ENCODE assay signal across 29 cellular contexts in the genomic region with DNA sequence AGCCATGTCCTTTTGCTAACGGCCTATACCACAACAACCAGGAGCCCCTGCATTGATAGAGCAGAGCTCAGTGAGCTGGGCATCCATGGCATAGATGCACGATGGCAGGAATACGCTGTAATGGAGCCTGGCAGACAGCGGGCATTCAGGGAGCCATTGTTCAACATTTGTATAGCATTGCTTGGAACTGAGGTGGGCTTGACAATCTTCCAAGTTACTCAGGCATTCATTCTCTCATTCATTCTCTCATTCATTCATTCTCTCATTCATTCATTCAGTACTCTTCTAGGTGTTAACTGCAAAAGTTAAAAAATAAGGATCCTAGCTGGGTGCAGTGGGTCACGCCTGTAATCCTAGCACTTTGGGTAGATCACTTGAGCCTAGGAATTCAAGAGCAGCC.
"Had no signal": no experiment of that assay in that cellular context is flagged by ENCODE, and none has a peak within 500 bp of the region (broad histone marks: within the 10 kb centered on the region; RNA-seq: fewer than 3 reads in every experiment).

No MANE protein-coding gene starts in this region.

- H3K9me3 ChIP-seq: esophagus squamous epithelium, prostate gland, sigmoid colon, stomach, testis, tibial nerve, upper lobe of left lung had no signal

- H3K27ac ChIP-seq: neural progenitor cell, prostate gland, stomach had no signal

- H3K9ac ChIP-seq: neural progenitor cell had no signal

- H3K27me3 ChIP-seq: esophagus squamous epithelium, neural progenitor cell, sigmoid colon, stomach, testis, tibial nerve, upper lobe of left lung had no signal

- ATAC-seq: effector memory CD8-positive, alpha-beta T cell; naive thymus-derived CD4-positive, alpha-beta T cell; right cardiac atrium; stimulated activated effector memory CD8-positive, alpha-beta T cell treated with anti-CD3 and anti-CD28 coated beads, Interleukin-12 subunit alpha, Interleukin-12 subunit beta, amount 100 ng/mL, for 72 hours had no signal

- DNase-seq: cortex of kidney; effector memory CD8-positive, alpha-beta T cell; erythroblast; esophagus squamous epithelium; foreskin melanocyte; glutamatergic neuron; hypothalamus; immature natural killer cell; islet precursor cell; kidney glomerular epithelial cell; mesendoderm; midbrain; naive thymus-derived CD4-positive, alpha-beta T cell; nucleus accumbens; sigmoid colon; stimulated activated CD4-positive, alpha-beta T cell treated with anti-CD3 and anti-CD28 coated beads, Interleukin-2, amount 100 ng/mL, for 24 hours; stimulated activated CD4-positive, alpha-beta T cell treated with anti-CD3 and anti-CD28 coated beads, Interleukin-4, amount 100 ng/mL, for 24 hours; stimulated activated naive CD4-positive, alpha-beta T cell treated with Interleukin-2 at 50 U/mL for 16 hours; stomach; substantia nigra; testis had no signal

- H3K4me1 ChIP-seq: neural progenitor cell, prostate gland, sigmoid colon had no signal

- H3K4me3 ChIP-seq: esophagus squamous epithelium, neural progenitor cell, prostate gland, sigmoid colon, stomach, testis, tibial nerve, upper lobe of left lung had no signal

- FAIRE-seq: endometrium, urothelium cell line had no signal

- H2AFZ ChIP-seq: neural progenitor cell had no signal

- H3K36me3 ChIP-seq: esophagus squamous epithelium, neural progenitor cell, prostate gland, tibial nerve, upper lobe of left lung had no signal

- H3K4me2 ChIP-seq: neural progenitor cell had no signal
